ENCODE assay signal across 9 cellular contexts in genomic region chr16:15523092-15523541, GRCh38.
A peak's percentile ranks its signal among the peaks of the same experiment; 100 is the strongest.
DNase-seq lines count a peak whose midpoint lies in the region; ATAC-seq and TF ChIP-seq lines count a peak whose summit lies in the region.
"Had no signal": no experiment of that assay in that cellular context is flagged by ENCODE, and none has a peak within 500 bp of the region (broad histone marks: within the 10 kb centered on the region; RNA-seq: fewer than 3 reads in every experiment).

No MANE protein-coding gene starts in this region.

- no peaks in the 10 kb centered on the region for H3K9me3 ChIP-seq in neural progenitor cell (ENCODE audit: low read depth)
- no peaks in the 10 kb centered on the region for H3K9me3 ChIP-seq in spleen

- DNase-seq in GM06990 (ENCODE audit: extremely low read depth, insufficient read length) (peak; percentile 5), NOMO-1 (lab: John Stamatoyannopoulos, UW; ENCODE audit: unreplicated experiment in 2 of 2) (peak; percentile 73 to 81), dermis blood vessel endothelial cell (peak; percentile 20), neural progenitor cell (ENCODE audit: low spot score) (peak; percentile 25), spleen (no peak)
- DNase-seq in activated CD8-positive, alpha-beta memory T cell treated with anti-CD3 and anti-CD28 coated beads, Interleukin-2, amount 10 ng/mL, durations not matched to agents 7 days and 5 days, result no peak
- DNase-seq in activated CD4-positive, alpha-beta T cell treated with anti-CD3 and anti-CD28 coated beads for 4 hours, result no peak
- DNase-seq: EL had no signal

- TF ChIP-seq CTCF in GM06990 (IDR thresholded peaks at IDR 0.05; ENCODE audit: insufficient read depth, low read length, poor library complexity, severe bottlenecking) (peak; percentile 48), neural progenitor cell (IDR thresholded peaks at IDR 0.05) (peak; percentile 24), spleen (IDR thresholded peaks at IDR 0.05 in 8 of 11, conservative IDR thresholded peaks at IDR 0.05 in 3 of 11) (peak in 2 of 11 experiments; percentile 26 to 34)

- no peak overlapping the region for H3K9ac ChIP-seq in neural progenitor cell

- WGBS in spleen, 5 donors, result 58 to 74% (median 73%) methylated on average over 9 to 10 of the region's 10 CpGs

- CTCF ChIA-PET in activated CD8-positive, alpha-beta memory T cell treated with anti-CD3 and anti-CD28 coated beads, Interleukin-2, amount 10 ng/mL, durations not matched to agents 7 days and 5 days (lab: Charles Lee), result no interaction called here

- intact Hi-C loops in spleen (cut with DNase I; ENCODE audit: low total_unique reads), result no loop called here

- no peaks in the 10 kb centered on the region for H3K79me2 ChIP-seq in neural progenitor cell (ENCODE audit: low read depth)

- H3K4me1 Mint-ChIP-seq in neural progenitor cell, result peaks cover 6% of the 10 kb centered on the region
- peaks cover 4% of the 10 kb centered on the region for H3K4me1 Mint-ChIP-seq in activated CD8-positive, alpha-beta memory T cell treated with anti-CD3 and anti-CD28 coated beads, Interleukin-2, amount 10 ng/mL, durations not matched to agents 7 days and 5 days

- no peak overlapping the region for H2AFZ ChIP-seq in neural progenitor cell (replicated peaks)

- H3K4me2 ChIP-seq in neural progenitor cell, result no peak overlapping the region

- H3K4me1 ChIP-seq in neural progenitor cell (no peaks in the 10 kb centered on the region), spleen (peaks cover 5 to 57% (median 34%) of the 10 kb centered on the region in 6 donors)

- H3K27me3 Mint-ChIP-seq in neural progenitor cell (ENCODE audit: insufficient read depth, low read depth), result no peaks in the 10 kb centered on the region
- no peaks in the 10 kb centered on the region for H3K27me3 Mint-ChIP-seq in activated CD8-positive, alpha-beta memory T cell treated with anti-CD3 and anti-CD28 coated beads, Interleukin-2, amount 10 ng/mL, durations not matched to agents 7 days and 5 days

- H3K36me3 ChIP-seq in GM06990 (ENCODE audit: control insufficient read depth, insufficient read depth, low read length) (no peaks in the 10 kb centered on the region), neural progenitor cell (no peaks in the 10 kb centered on the region), spleen (no peaks in the 10 kb centered on the region)

- H3K27me3 ChIP-seq in GM06990 (replicated peaks; ENCODE audit: control insufficient read depth, insufficient read depth, low read length) (no peaks in the 10 kb centered on the region), neural progenitor cell (no peaks in the 10 kb centered on the region), spleen (replicated peaks in 1 of 7) (no peaks in the 10 kb centered on the region)

- H3K27ac ChIP-seq in neural progenitor cell, result no peak overlapping the region
- H3K27ac ChIP-seq in spleen, result peak overlapping the region in 3 of 8 donors; percentile 21 to 67 (median 22)

- H3K36me3 Mint-ChIP-seq in neural progenitor cell, result peaks cover 3% of the 10 kb centered on the region
- no peaks in the 10 kb centered on the region for H3K36me3 Mint-ChIP-seq in activated CD8-positive, alpha-beta memory T cell treated with anti-CD3 and anti-CD28 coated beads, Interleukin-2, amount 10 ng/mL, durations not matched to agents 7 days and 5 days

- no peak overlapping the region for H3K4me3 Mint-ChIP-seq in neural progenitor cell
- no peak overlapping the region for H3K4me3 Mint-ChIP-seq in activated CD8-positive, alpha-beta memory T cell treated with anti-CD3 and anti-CD28 coated beads, Interleukin-2, amount 10 ng/mL, durations not matched to agents 7 days and 5 days

- peaks cover 9% of the 10 kb centered on the region for H4K20me1 ChIP-seq in neural progenitor cell (ENCODE audit: low read depth)

- no peak for TF ChIP-seq POLR2A in spleen (IDR thresholded peaks at IDR 0.05)

- no peak overlapping the region for H3K4me3 ChIP-seq in GM06990 (replicated peaks; ENCODE audit: low read depth, low read length)
- H3K4me3 ChIP-seq in neural progenitor cell, result no peak overlapping the region
- peak overlapping the region in 1 of 8 donors; percentile 39 for H3K4me3 ChIP-seq in spleen

- H3F3A ChIP-seq in neural progenitor cell (ENCODE audit: low read depth), result no peaks in the 10 kb centered on the region

- H3K9me3 Mint-ChIP-seq in neural progenitor cell, result no peaks in the 10 kb centered on the region
- H3K9me3 Mint-ChIP-seq in activated CD8-positive, alpha-beta memory T cell treated with anti-CD3 and anti-CD28 coated beads, Interleukin-2, amount 10 ng/mL, durations not matched to agents 7 days and 5 days (ENCODE audit: low read depth), result no peaks in the 10 kb centered on the region

- no peak for ATAC-seq in HG02973 (IDR thresholded peaks at IDR 0.05; ENCODE audit: unreplicated experiment)
- no peak for ATAC-seq in activated CD8-positive, alpha-beta memory T cell treated with anti-CD3 and anti-CD28 coated beads, Interleukin-2, amount 10 ng/mL, durations not matched to agents 7 days and 5 days

- H3K27ac Mint-ChIP-seq in neural progenitor cell, result no peak overlapping the region
- H3K27ac Mint-ChIP-seq in activated CD8-positive, alpha-beta memory T cell treated with anti-CD3 and anti-CD28 coated beads, Interleukin-2, amount 10 ng/mL, durations not matched to agents 7 days and 5 days, result no peak overlapping the region

Comparison
In these comparisons a context has a peak if more than half of its experiments do, and no peak if none do; other contexts are left out.
1. DNase-seq: peak in GM06990 (single experiment), NOMO-1 (2 of 2), dermis blood vessel endothelial cell (single experiment) and neural progenitor cell (single experiment); none in spleen (single experiment), activated CD8-positive, alpha-beta memory T cell treated with anti-CD3 and anti-CD28 coated beads, Interleukin-2, amount 10 ng/mL, durations not matched to agents 7 days and 5 days (single experiment) and activated CD4-positive, alpha-beta T cell treated with anti-CD3 and anti-CD28 coated beads for 4 hours (0 of 2).